In genomic region chr2:227890495-227891079, GRCh38 we compare ENCODE assay signal across 8 cellular contexts. TPM values are rescaled to one million over a fixed set of nuclear protein-coding genes. Genes with fewer than 3 reads are reported as not detected.
A peak's percentile ranks its signal among the peaks of the same experiment; 100 is the strongest.
DNase-seq lines count a peak whose midpoint lies in the region; ATAC-seq, FAIRE-seq and TF ChIP-seq lines count a peak whose summit lies in the region.

No MANE protein-coding gene starts in this region.

- H3K4me1 ChIP-seq in A549 = peaks cover 6% of the 10 kb centered on the region; the same call in 2 of the 3 replicates
- H3K4me1 ChIP-seq in adipocyte (ENCODE audit: control insufficient read depth, insufficient read depth, low read length) = peaks cover 15% of the 10 kb centered on the region
- H3K4me1 ChIP-seq in left ventricle myocardium inferior = no peaks in the 10 kb centered on the region
- H3K4me1 ChIP-seq in smooth muscle cell (ENCODE audit: low read depth) = no peaks in the 10 kb centered on the region

- TF ChIP-seq POLR2A in A549 (IDR thresholded peaks at IDR 0.05; ENCODE audit: low read length) = no peak

- H3K27ac ChIP-seq in A549 (peak overlapping the region in 1 of 2 experiments; percentile 58; a peak in 1 of 6 replicates), left ventricle myocardium inferior (replicated peaks) (no peak overlapping the region), smooth muscle cell (ENCODE audit: low read depth) (no peak overlapping the region)

- H3K4me3 ChIP-seq in A549 = no peak overlapping the region
- H3K4me3 ChIP-seq in GM12875 (ENCODE audit: low read depth, low read length) = no peak overlapping the region
- no peak overlapping the region for H3K4me3 ChIP-seq in adipocyte (ENCODE audit: low read length)
- H3K4me3 ChIP-seq in left ventricle myocardium inferior = no peak overlapping the region
- no peak overlapping the region for H3K4me3 ChIP-seq in smooth muscle cell

- POLR2A ChIA-PET in A549 (lab: Yijun Ruan, JAX) = interaction anchor here (0.8 kb wide), 1 partner anchor 767 kb away, joined by 3 read pairs; no protein-coding TSS in a partner anchor

- H3F3A ChIP-seq in smooth muscle cell (ENCODE audit: low read depth) = no peaks in the 10 kb centered on the region

- H3K9me3 ChIP-seq in A549 (no peaks in the 10 kb centered on the region), adipocyte (ENCODE audit: control insufficient read depth, low read length) (no peaks in the 10 kb centered on the region), left ventricle myocardium inferior (replicated peaks) (no peaks in the 10 kb centered on the region), smooth muscle cell (replicated peaks; ENCODE audit: low read depth) (no peaks in the 10 kb centered on the region)

- H3K27me3 ChIP-seq in adipocyte (replicated peaks; ENCODE audit: control insufficient read depth, insufficient read depth, low read length) (no peaks in the 10 kb centered on the region), left ventricle myocardium inferior (ENCODE audit: low read depth) (no peaks in the 10 kb centered on the region), smooth muscle cell (ENCODE audit: low read depth) (peaks cover 2% of the 10 kb centered on the region)

- H4K20me1 ChIP-seq in smooth muscle cell (ENCODE audit: low read depth) = no peaks in the 10 kb centered on the region

- no peak overlapping the region for H2AFZ ChIP-seq in smooth muscle cell (ENCODE audit: low read depth)

- CTCF ChIA-PET in A549 (lab: Yijun Ruan, JAX) = interaction anchor here (0.5 to 3.0 kb wide), 31 partner anchors 12 to 1696 kb away, joined by 3 to 34 read pairs (median 3); partner anchors contain the start of gene DAW1

- ATAC-seq in A549 (peak; percentile 83 to 87; a peak in 5 of 6 replicates), HG02870 (IDR thresholded peaks at IDR 0.05; ENCODE audit: unreplicated experiment) (peak; percentile 77), HG03108 (IDR thresholded peaks at IDR 0.05; ENCODE audit: unreplicated experiment) (no peak)

- TF ChIP-seq CTCF in A549 (IDR thresholded peaks at IDR 0.05) (peak; percentile 80), GM12875 (IDR thresholded peaks at IDR 0.05; ENCODE audit: borderline replicate concordance, insufficient read depth, low read depth, low read length) (peak; percentile 19; the same call in 1 of the 2 replicates), left ventricle myocardium inferior (IDR thresholded peaks at IDR 0.05; ENCODE audit: borderline replicate concordance) (peak; percentile 76), smooth muscle cell (IDR thresholded peaks at IDR 0.05; ENCODE audit: borderline replicate concordance, insufficient read depth, poor library complexity, severe bottlenecking) (peak; percentile 68)

- no peaks in the 10 kb centered on the region for H3K79me2 ChIP-seq in smooth muscle cell (ENCODE audit: low read depth)

- FAIRE-seq in A549 (lab: Jason Lieb, UNC) = peak; percentile 43

- peak; percentile 75 to 83 for TF ChIP-seq RAD21 in A549 (conservative IDR thresholded peaks at IDR 0.05 in 1 of 2, IDR thresholded peaks at IDR 0.05 in 1 of 2)

- H3K4me2 ChIP-seq in A549 = no peak overlapping the region; the same call in 2 of the 3 replicates
- H3K4me2 ChIP-seq in smooth muscle cell = no peak overlapping the region

- DNase-seq in A549 (ENCODE audit: low read depth in 1 of 2, low spot score in 1 of 2) (peak; percentile 22 to 54), NCI-H2107 (lab: John Stamatoyannopoulos, UW) (peak; percentile 25), adipocyte (ENCODE audit: low read depth) (peak; percentile 93), left ventricle myocardium inferior (no peak), smooth muscle cell (lab: John Stamatoyannopoulos, UW; ENCODE audit: unreplicated experiment) (no peak)

- H3K9ac ChIP-seq in adipocyte (ENCODE audit: low read length) = no peak overlapping the region
- no peak overlapping the region for H3K9ac ChIP-seq in smooth muscle cell (ENCODE audit: low read depth)

- no peaks in the 10 kb centered on the region for H3K36me3 ChIP-seq in adipocyte (ENCODE audit: control insufficient read depth, insufficient read depth, low read length, severe bottlenecking)
- no peaks in the 10 kb centered on the region for H3K36me3 ChIP-seq in left ventricle myocardium inferior
- H3K36me3 ChIP-seq in smooth muscle cell (ENCODE audit: low read depth) = no peaks in the 10 kb centered on the region

- 2% methylated on average over 2 of the region's 2 CpGs for WGBS in A549 (ENCODE audit: missing lambda C conversion rate)
- 26% methylated on average over 2 of the region's 2 CpGs for WGBS in smooth muscle cell (ENCODE audit: low lambda C conversion rate)

- intact Hi-C loops in left ventricle myocardium inferior (cut with micrococcal nuclease) = no loop called here

- no peak for TF ChIP-seq EP300 in A549 (IDR thresholded peaks at IDR 0.05)

TF ChIP-seq in A549, 52 proteins besides CTCF, POLR2A, EP300 and RAD21:
- TF ChIP-seq CEBPB (IDR thresholded peaks at IDR 0.05) = no peak
- TF ChIP-seq SMC3 (IDR thresholded peaks at IDR 0.05) = peak; percentile 77

RNA-seq across cellular contexts. Expression of gene DAW1, which starts 19.2 kb away (rescaled TPM):
- 2.2 and 2.7 TPM in 2 replicates for polyA plus RNA-seq in A549 (2011; rRNA removed)
- 1.1 and 1.2 TPM in 2 replicates for polyA plus RNA-seq in A549 (2012; cell fraction: cytosol; rRNA removed)
- polyA plus RNA-seq in A549 (2012; cell fraction: nucleus; rRNA removed) = 0.54 and 0.56 TPM in 2 replicates
- polyA plus RNA-seq in A549 (2017; fragmentation: RNase III; extraction: RNeasy Plus Mini Kit Qiagen cat#74134 plus additional on column Dnase treatment) = 1.1 to 2.0 TPM (median 1.3 TPM) in 3 replicates
- polyA minus RNA-seq in A549 (2011; rRNA and poly(A)+ RNA removed) = 0.83 and 0.91 TPM in 2 replicates
- 0.19 TPM for total RNA-seq in left ventricle myocardium inferior
- not detected in 2 replicates for total RNA-seq in smooth muscle cell
- not detected in 2 replicates for polyA plus RNA-seq in smooth muscle cell

Comparison
In these comparisons a context has a peak if more than half of its experiments do, and no peak if none do; other contexts are left out.
1. DNase-seq: peak in A549 (2 of 2), NCI-H2107 (single experiment) and adipocyte (single experiment); none in left ventricle myocardium inferior (single experiment) and smooth muscle cell (single experiment).
2. CTCF ChIP-seq: peak in every context shown above with its lines; median percentile 80 in A549; 76 in left ventricle myocardium inferior; 68 in smooth muscle cell; 19 in GM12875.